ENCODE assay signal across 13 cellular contexts in the genomic region with DNA sequence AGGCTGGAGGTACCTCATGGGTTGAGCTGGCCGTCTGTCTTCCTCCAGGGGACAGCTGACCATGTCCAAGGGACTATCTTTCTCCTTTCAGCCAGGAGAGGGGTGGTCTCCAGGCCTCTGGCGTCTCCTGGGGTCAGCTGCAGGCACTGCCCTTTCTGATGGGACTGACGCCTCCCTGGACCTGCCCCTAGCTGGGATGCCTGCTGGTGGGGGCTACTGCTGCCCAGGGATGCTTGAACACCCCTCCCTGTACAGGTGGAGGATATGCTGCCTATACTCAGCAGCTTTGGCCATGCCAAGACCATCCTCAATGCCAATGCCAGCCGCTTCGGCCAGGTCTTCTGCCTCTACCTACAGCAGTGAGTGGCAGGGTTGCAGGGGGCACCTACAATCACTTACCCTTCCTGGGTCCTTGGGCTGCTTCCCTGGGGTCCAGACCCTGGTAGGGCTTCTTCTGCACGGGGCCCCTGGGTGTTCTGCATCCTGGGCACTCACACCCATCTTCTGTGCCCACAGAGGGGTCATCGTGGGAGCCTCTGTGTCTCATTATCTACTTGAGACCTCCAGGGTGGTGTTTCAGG. TPM values are rescaled to one million over a fixed set of nuclear protein-coding genes. Genes with fewer than 3 reads are reported as not detected.
A peak's percentile ranks its signal among the peaks of the same experiment; 100 is the strongest.
DNase-seq lines count a peak whose midpoint lies in the region; ATAC-seq and TF ChIP-seq lines count a peak whose summit lies in the region.
"Had no signal": no experiment of that assay in that cellular context is flagged by ENCODE, and none has a peak within 500 bp of the region (broad histone marks: within the 10 kb centered on the region; RNA-seq: fewer than 3 reads in every experiment).

No MANE protein-coding gene starts in this region.

- intact Hi-C loops in Right ventricle myocardium superior (cut with DNase I) (no loop called here), cardiac septum (cut with DNase I) (no loop called here), HCT116 (cut with micrococcal nuclease) (no loop called here), sigmoid colon (cut with DNase I) (no loop called here), uterus (cut with DNase I; ENCODE audit: low total_unique reads) (loop anchor here (5.0 kb wide), 1 partner anchor 165 kb away; no protein-coding TSS in a partner anchor)

- H3K27ac ChIP-seq in HCT116 (ENCODE audit: low read depth, low read length) (no peak overlapping the region; the same call in 1 of the 2 replicates), sigmoid colon (no peak overlapping the region), uterus (no peak overlapping the region), gastroesophageal sphincter (no peak overlapping the region)
- H3K27ac ChIP-seq: 22Rv1 had no signal

- H3K79me2 ChIP-seq in HCT116 (ENCODE audit: insufficient read depth, low read length), result no peaks in the 10 kb centered on the region

- no peak for TF ChIP-seq EP300 in sigmoid colon (IDR thresholded peaks at IDR 0.05)
- no peak for TF ChIP-seq EP300 in gastroesophageal sphincter (IDR thresholded peaks at IDR 0.05)

- RAD21 ChIA-PET in HCT116 (lab: Charles Lee; ENCODE audit: low non-redundant PET in 1 of 2, low total read pairs in 2 of 2, uncharacterized antibody in 2 of 2, unreplicated experiment in 2 of 2), result no interaction called here

- H3K9me3 ChIP-seq in HCT116 (ENCODE audit: control insufficient read depth in 1 of 2, insufficient read depth in 1 of 2, low read depth in 1 of 2, low read length in 2 of 2), result no peaks in the 10 kb centered on the region
- no peaks in the 10 kb centered on the region for H3K9me3 ChIP-seq in sigmoid colon
- H3K9me3 ChIP-seq in uterus, result no peaks in the 10 kb centered on the region
- no peaks in the 10 kb centered on the region for H3K9me3 ChIP-seq in gastroesophageal sphincter

- H3K4me2 ChIP-seq in HCT116 (ENCODE audit: low read length), result no peak overlapping the region

- DNase-seq in Right ventricle myocardium superior (peak; percentile 24), cardiac septum (ENCODE audit: low spot score) (no peak), HCT116 (ENCODE audit: low read depth, low spot score) (no peak), islet precursor cell (peak; percentile 60), sigmoid colon (peak; percentile 53), uterus (no peak), NCI-H146 (lab: John Stamatoyannopoulos, UW) (no peak)
- DNase-seq: GF-D8 had no signal

- H3K9me2 ChIP-seq in HCT116 (ENCODE audit: insufficient read depth), result no peaks in the 10 kb centered on the region

- no peaks in the 10 kb centered on the region for H4K20me1 ChIP-seq in HCT116 (ENCODE audit: insufficient read depth)

- POLR2A ChIA-PET in HCT116 (lab: Charles Lee), result no interaction called here

- BruUV-seq in HCT116 (replicated peaks; lab: Mats Ljungman, UMichigan), result no TSS peak

- CTCF ChIA-PET in HCT116 (lab: Charles Lee), result interaction anchor here (4.3 kb wide), 1 partner anchor 10 kb away, joined by 45 read pairs; no protein-coding TSS in a partner anchor

- TF ChIP-seq POLR2A in HCT116 (IDR thresholded peaks at IDR 0.05; ENCODE audit: borderline replicate concordance, extremely low read depth, insufficient read depth, insufficient read length) (no peak), sigmoid colon (IDR thresholded peaks at IDR 0.05) (no peak), uterus (IDR thresholded peaks at IDR 0.05) (no peak), gastroesophageal sphincter (IDR thresholded peaks at IDR 0.05) (no peak)

- H3K9ac ChIP-seq in HCT116 (ENCODE audit: low read length), result no peak overlapping the region

- H2AFZ ChIP-seq in HCT116 (ENCODE audit: low read depth, low read length, poor library complexity, severe bottlenecking), result no peak overlapping the region

- 91 to 95% methylated on average over 7 of the region's 7 CpGs for WGBS in sigmoid colon, 2 donors
- WGBS in gastroesophageal sphincter (ENCODE audit: low coverage in 1 of 2), 2 donors, result 100% methylated on average over 2 of the region's 7 CpGs; no CpG with 5 or more reads in 1 of the 2 donors

- TF ChIP-seq RAD21 in HCT116 (IDR thresholded peaks at IDR 0.05; ENCODE audit: low read depth), result peak; percentile 24; the same call in 1 of the 2 replicates

- H3K27me3 ChIP-seq in HCT116 (ENCODE audit: insufficient read depth, low read length) (no peaks in the 10 kb centered on the region), sigmoid colon (peaks cover 0 to 5% (median 0%) of the 10 kb centered on the region in 3 donors), uterus (no peaks in the 10 kb centered on the region), gastroesophageal sphincter (peaks cover 12% of the 10 kb centered on the region)

- TF ChIP-seq CTCF in HCT116 (IDR thresholded peaks at IDR 0.05 in 2 of 3, conservative IDR thresholded peaks at IDR 0.05 in 1 of 3; ENCODE audit: borderline replicate concordance in 1 of 3, insufficient read depth in 1 of 3, low read depth in 2 of 3, low read length in 2 of 3) (no peak), sigmoid colon (IDR thresholded peaks at IDR 0.05) (no peak), uterus (IDR thresholded peaks at IDR 0.05) (no peak), gastroesophageal sphincter (IDR thresholded peaks at IDR 0.05) (no peak)

- no peak overlapping the region for H3K4me3 ChIP-seq in HCT116 (replicated peaks in 1 of 2; ENCODE audit: low read depth in 1 of 2, low read length in 2 of 2)
- no peak overlapping the region for H3K4me3 ChIP-seq in sigmoid colon
- H3K4me3 ChIP-seq in uterus, result no peak overlapping the region
- no peak overlapping the region for H3K4me3 ChIP-seq in gastroesophageal sphincter

- H3K4me1 ChIP-seq in HCT116 (ENCODE audit: control insufficient read depth in 1 of 2, insufficient read depth in 2 of 2, low read length in 2 of 2) (peaks cover 10 to 33% of the 10 kb centered on the region in 2 experiments; a peak in 3 of 4 replicates), sigmoid colon (peaks cover 3 to 22% (median 12%) of the 10 kb centered on the region in 4 donors), uterus (peaks cover 6% of the 10 kb centered on the region in 2 donors), gastroesophageal sphincter (peaks cover 0 to 34% (median 5%) of the 10 kb centered on the region in 3 donors)

- no peaks in the 10 kb centered on the region for H3K36me3 ChIP-seq in HCT116 (ENCODE audit: control insufficient read depth in 1 of 2, insufficient read depth in 2 of 2, low read length in 2 of 2)
- H3K36me3 ChIP-seq in sigmoid colon, result no peaks in the 10 kb centered on the region
- H3K36me3 ChIP-seq in uterus, result no peaks in the 10 kb centered on the region
- no peaks in the 10 kb centered on the region for H3K36me3 ChIP-seq in gastroesophageal sphincter

- ATAC-seq in Right ventricle myocardium superior (ENCODE audit: poor library complexity) (no peak), HCT116 (no peak), gastroesophageal sphincter (no peak)

TF ChIP-seq in HCT116, 20 proteins besides CTCF, POLR2A, EP300 and RAD21 (continues in another document):
- no peak for TF ChIP-seq EZH2phosphoT487 (IDR thresholded peaks at IDR 0.05; ENCODE audit: borderline replicate concordance)
- TF ChIP-seq SIN3A (IDR thresholded peaks at IDR 0.05; ENCODE audit: low read depth), result no peak
- no peak for TF ChIP-seq SP1 (IDR thresholded peaks at IDR 0.05; ENCODE audit: low read depth)
- TF ChIP-seq, protein P1, sequence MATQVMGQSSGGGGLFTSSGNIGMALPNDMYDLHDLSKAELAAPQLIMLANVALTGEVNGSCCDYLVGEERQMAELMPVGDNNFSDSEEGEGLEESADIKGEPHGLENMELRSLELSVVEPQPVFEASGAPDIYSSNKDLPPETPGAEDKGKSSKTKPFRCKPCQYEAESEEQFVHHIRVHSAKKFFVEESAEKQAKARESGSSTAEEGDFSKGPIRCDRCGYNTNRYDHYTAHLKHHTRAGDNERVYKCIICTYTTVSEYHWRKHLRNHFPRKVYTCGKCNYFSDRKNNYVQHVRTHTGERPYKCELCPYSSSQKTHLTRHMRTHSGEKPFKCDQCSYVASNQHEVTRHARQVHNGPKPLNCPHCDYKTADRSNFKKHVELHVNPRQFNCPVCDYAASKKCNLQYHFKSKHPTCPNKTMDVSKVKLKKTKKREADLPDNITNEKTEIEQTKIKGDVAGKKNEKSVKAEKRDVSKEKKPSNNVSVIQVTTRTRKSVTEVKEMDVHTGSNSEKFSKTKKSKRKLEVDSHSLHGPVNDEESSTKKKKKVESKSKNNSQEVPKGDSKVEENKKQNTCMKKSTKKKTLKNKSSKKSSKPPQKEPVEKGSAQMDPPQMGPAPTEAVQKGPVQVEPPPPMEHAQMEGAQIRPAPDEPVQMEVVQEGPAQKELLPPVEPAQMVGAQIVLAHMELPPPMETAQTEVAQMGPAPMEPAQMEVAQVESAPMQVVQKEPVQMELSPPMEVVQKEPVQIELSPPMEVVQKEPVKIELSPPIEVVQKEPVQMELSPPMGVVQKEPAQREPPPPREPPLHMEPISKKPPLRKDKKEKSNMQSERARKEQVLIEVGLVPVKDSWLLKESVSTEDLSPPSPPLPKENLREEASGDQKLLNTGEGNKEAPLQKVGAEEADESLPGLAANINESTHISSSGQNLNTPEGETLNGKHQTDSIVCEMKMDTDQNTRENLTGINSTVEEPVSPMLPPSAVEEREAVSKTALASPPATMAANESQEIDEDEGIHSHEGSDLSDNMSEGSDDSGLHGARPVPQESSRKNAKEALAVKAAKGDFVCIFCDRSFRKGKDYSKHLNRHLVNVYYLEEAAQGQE (IDR thresholded peaks at IDR 0.05; ENCODE audit: low read depth), result no peak

RNA-seq across cellular contexts. Expression of a gene that starts 4.2 kb away (rescaled TPM):
- total RNA-seq in Right ventricle myocardium superior, result 37.1 TPM
- 62.8 TPM for total RNA-seq in cardiac septum
- total RNA-seq in HCT116 (2021; ENCODE audit: unreplicated experiment), result 30.3 TPM
- 24.7 and 39.5 TPM in 2 replicates for polyA plus RNA-seq in HCT116 (2012)
- total RNA-seq in sigmoid colon, result 100 to 1,000 TPM in 1 of 4 donors, 10 to 100 TPM in 3; 33.1 to 117 (median 52.0) TPM
- 100 to 1,000 TPM; 212 to 460 (median 250) TPM for polyA plus RNA-seq in sigmoid colon
- total RNA-seq in uterus, result 100 to 1,000 TPM; 119 to 610 (median 170) TPM
- 10 to 100 TPM; 10.7 to 76.1 (median 50.8) TPM for total RNA-seq in gastroesophageal sphincter

RNA-seq across cellular contexts. Expression of a gene that starts 41.4 kb away (rescaled TPM):
- total RNA-seq in Right ventricle myocardium superior (12.5 TPM), cardiac septum (1.7 TPM), HCT116 (2021; ENCODE audit: unreplicated experiment) (0.12 TPM), sigmoid colon (1 to 10 TPM in 3 of 4 donors, under 1 TPM in 1; 0.82 to 7.2 (median 3.8) TPM), uterus (1 to 10 TPM in 1 of 4 donors, under 1 TPM in 1, not detected in 2; 0.85 to 2.2 TPM), gastroesophageal sphincter (1 to 10 TPM; 3.8 to 6.8 (median 5.0) TPM)
- polyA plus RNA-seq in HCT116 (2012), result 0.79 and 1.0 TPM in 2 replicates
- 10 to 100 TPM in 1 of 3 donors, 1 to 10 TPM in 2; 5.5 to 29.6 (median 6.0) TPM for polyA plus RNA-seq in sigmoid colon
- total RNA-seq: A673, H4 had no signal
- polyA plus RNA-seq: BJ had no signal

Comparison
In these comparisons a context has a peak if more than half of its experiments do, and no peak if none do; other contexts are left out.
1. DNase-seq: peak in Right ventricle myocardium superior (single experiment), islet precursor cell (single experiment) and sigmoid colon (single experiment); none in cardiac septum (single experiment), HCT116 (single experiment), uterus (0 of 2) and NCI-H146 (single experiment).